9 cellular contexts compared by ENCODE assay signal in genomic region chr2:113234721-113235346, GRCh38. TPM values are rescaled to one million over a fixed set of nuclear protein-coding genes. Genes with fewer than 3 reads are reported as not detected.
DNase-seq lines count a peak whose midpoint lies in the region; ATAC-seq and TF ChIP-seq lines count a peak whose summit lies in the region.
"Had no signal": no experiment of that assay in that cellular context is flagged by ENCODE, and none has a peak within 500 bp of the region (broad histone marks: within the 10 kb centered on the region; RNA-seq: fewer than 3 reads in every experiment).

No MANE protein-coding gene starts in this region.

- H3K4me3 Mint-ChIP-seq in activated T-cell treated with anti-CD3 and anti-CD28 coated beads, Interleukin-2, amount 50 U/mL, for 4 hours, result peak overlapping the region; percentile 88
- peak overlapping the region; percentile 72 for H3K4me3 Mint-ChIP-seq in WTC11

- intact Hi-C loops in tibial artery (cut with DNase I; ENCODE audit: low total_unique reads), result no loop called here

- POLR2A ChIA-PET in WTC11 (lab: Charles Lee), result interaction anchor here (1.0 kb wide), 1 partner anchor 43 kb away, joined by 3 read pairs; no protein-coding TSS in a partner anchor

- H3K27ac Mint-ChIP-seq in WTC11, result no peak overlapping the region

- H3K9me3 Mint-ChIP-seq in activated T-cell treated with anti-CD3 and anti-CD28 coated beads, Interleukin-2, amount 50 U/mL, for 4 hours, result no peaks in the 10 kb centered on the region
- H3K9me3 Mint-ChIP-seq in WTC11, result peaks cover 3% of the 10 kb centered on the region; the same call in 1 of the 2 replicates

- no peaks in the 10 kb centered on the region for H3K36me3 Mint-ChIP-seq in activated T-cell treated with anti-CD3 and anti-CD28 coated beads, Interleukin-2, amount 50 U/mL, for 4 hours (ENCODE audit: insufficient read depth)
- no peaks in the 10 kb centered on the region for H3K36me3 Mint-ChIP-seq in WTC11

- peaks cover 2% of the 10 kb centered on the region for H3K27me3 Mint-ChIP-seq in activated T-cell treated with anti-CD3 and anti-CD28 coated beads, Interleukin-2, amount 50 U/mL, for 4 hours (ENCODE audit: low read depth)
- 0 out of 2 replicates have a peak, but pooled peaks cover 4% of the 10 kb centered on the region for H3K27me3 Mint-ChIP-seq in WTC11 (ENCODE audit: low read depth)

- peaks cover 16% of the 10 kb centered on the region for H3K4me1 Mint-ChIP-seq in activated T-cell treated with anti-CD3 and anti-CD28 coated beads, Interleukin-2, amount 50 U/mL, for 4 hours (ENCODE audit: low read depth)
- H3K4me1 Mint-ChIP-seq in WTC11, result no peaks in the 10 kb centered on the region

- H3K27me3 ChIP-seq in iPS-18a (ENCODE audit: control insufficient read depth, insufficient read depth, low read length) (no peaks in the 10 kb centered on the region), tibial artery (no peaks in the 10 kb centered on the region)

- DNase-seq in activated T-cell treated with anti-CD3 and anti-CD28 coated beads, Interleukin-2, amount 50 U/mL, for 4 hours, result no peak
- DNase-seq in activated T-cell treated with anti-CD3 and anti-CD28 coated beads for 4 hours, result no peak
- no peak for DNase-seq in WTC11 (ENCODE audit: low spot score)
- no peak for DNase-seq in tibial artery
- no peak for DNase-seq in AG20443 (ENCODE audit: low spot score)
- no peak for DNase-seq in GDM1 (lab: John Stamatoyannopoulos, UW)
- no peak for DNase-seq in middle frontal gyrus (ENCODE audit: extremely low spot score, low spot score)
- DNase-seq: midbrain had no signal

- peaks cover 18% of the 10 kb centered on the region for H3K36me3 ChIP-seq in iPS-18a (ENCODE audit: control insufficient read depth, low read depth, low read length)
- no peaks in the 10 kb centered on the region for H3K36me3 ChIP-seq in tibial artery

- no peaks in the 10 kb centered on the region for H3K9me3 ChIP-seq in iPS-18a (ENCODE audit: control insufficient read depth, low read depth, low read length)
- no peaks in the 10 kb centered on the region for H3K9me3 ChIP-seq in tibial artery

- no peak for TF ChIP-seq CTCF in WTC11 (IDR thresholded peaks at IDR 0.05)
- no peak for TF ChIP-seq CTCF in tibial artery (IDR thresholded peaks at IDR 0.05)

- H3K4me1 ChIP-seq in iPS-18a (ENCODE audit: control insufficient read depth, low read depth, low read length) (no peaks in the 10 kb centered on the region), tibial artery (peaks cover 0 to 24% (median 5%) of the 10 kb centered on the region in 4 donors)

- CTCF ChIA-PET in WTC11 (lab: Charles Lee), result interaction anchor here (1.2 to 3.6 kb wide), 4 partner anchors 31 to 173 kb away, joined by 4 to 19 read pairs (median 9); no protein-coding TSS in a partner anchor

- H3K27ac ChIP-seq in iPS-18a (ENCODE audit: low read length) (no peak overlapping the region), tibial artery (peak overlapping the region; percentile 62 to 72)

- peak overlapping the region; percentile 58 for H3K9ac ChIP-seq in iPS-18a (ENCODE audit: low read length)

- peak; percentile 20 to 25 for ATAC-seq in activated T-cell treated with anti-CD3 and anti-CD28 coated beads, Interleukin-2, amount 50 U/mL, for 4 hours
- ATAC-seq in WTC11, result no peak; the same call in 1 of the 2 replicates

- H3K4me3 ChIP-seq in iPS-18a (ENCODE audit: low read length), result peak overlapping the region; percentile 68
- peak overlapping the region; percentile 53 to 61 for H3K4me3 ChIP-seq in tibial artery

TF ChIP-seq in WTC11, 78 proteins besides CTCF, POLR2A, EP300 and RAD21 (continues in another document):
- no peak for TF ChIP-seq JAZF1 (CRISPR knock-in tag; IDR thresholded peaks at IDR 0.05)
- TF ChIP-seq, protein P1, sequence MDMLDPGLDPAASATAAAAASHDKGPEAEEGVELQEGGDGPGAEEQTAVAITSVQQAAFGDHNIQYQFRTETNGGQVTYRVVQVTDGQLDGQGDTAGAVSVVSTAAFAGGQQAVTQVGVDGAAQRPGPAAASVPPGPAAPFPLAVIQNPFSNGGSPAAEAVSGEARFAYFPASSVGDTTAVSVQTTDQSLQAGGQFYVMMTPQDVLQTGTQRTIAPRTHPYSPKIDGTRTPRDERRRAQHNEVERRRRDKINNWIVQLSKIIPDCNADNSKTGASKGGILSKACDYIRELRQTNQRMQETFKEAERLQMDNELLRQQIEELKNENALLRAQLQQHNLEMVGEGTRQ (CRISPR knock-in tag; IDR thresholded peaks at IDR 0.05), result no peak
- no peak for TF ChIP-seq SP1 (CRISPR knock-in tag; conservative IDR thresholded peaks at IDR 0.05)
- no peak for TF ChIP-seq ZNF219 (CRISPR knock-in tag; IDR thresholded peaks at IDR 0.05; ENCODE audit: borderline replicate concordance)
- TF ChIP-seq, protein P2, sequence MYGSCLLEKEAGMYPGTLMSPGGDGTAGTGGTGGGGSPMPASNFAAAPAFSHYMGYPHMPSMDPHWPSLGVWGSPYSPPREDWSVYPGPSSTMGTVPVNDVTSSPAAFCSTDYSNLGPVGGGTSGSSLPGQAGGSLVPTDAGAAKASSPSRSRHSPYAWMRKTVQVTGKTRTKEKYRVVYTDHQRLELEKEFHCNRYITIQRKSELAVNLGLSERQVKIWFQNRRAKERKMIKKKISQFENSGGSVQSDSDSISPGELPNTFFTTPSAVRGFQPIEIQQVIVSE (CRISPR knock-in tag; IDR thresholded peaks at IDR 0.05; ENCODE audit: borderline replicate concordance), result no peak
- TF ChIP-seq TP53 (CRISPR knock-in tag; IDR thresholded peaks at IDR 0.05), result no peak
- no peak for TF ChIP-seq FOXK1 (CRISPR knock-in tag; IDR thresholded peaks at IDR 0.05)
- no peak for TF ChIP-seq RORB (CRISPR knock-in tag; IDR thresholded peaks at IDR 0.05)
- TF ChIP-seq JUN (CRISPR knock-in tag; IDR thresholded peaks at IDR 0.05), result no peak
- TF ChIP-seq, protein P3, sequence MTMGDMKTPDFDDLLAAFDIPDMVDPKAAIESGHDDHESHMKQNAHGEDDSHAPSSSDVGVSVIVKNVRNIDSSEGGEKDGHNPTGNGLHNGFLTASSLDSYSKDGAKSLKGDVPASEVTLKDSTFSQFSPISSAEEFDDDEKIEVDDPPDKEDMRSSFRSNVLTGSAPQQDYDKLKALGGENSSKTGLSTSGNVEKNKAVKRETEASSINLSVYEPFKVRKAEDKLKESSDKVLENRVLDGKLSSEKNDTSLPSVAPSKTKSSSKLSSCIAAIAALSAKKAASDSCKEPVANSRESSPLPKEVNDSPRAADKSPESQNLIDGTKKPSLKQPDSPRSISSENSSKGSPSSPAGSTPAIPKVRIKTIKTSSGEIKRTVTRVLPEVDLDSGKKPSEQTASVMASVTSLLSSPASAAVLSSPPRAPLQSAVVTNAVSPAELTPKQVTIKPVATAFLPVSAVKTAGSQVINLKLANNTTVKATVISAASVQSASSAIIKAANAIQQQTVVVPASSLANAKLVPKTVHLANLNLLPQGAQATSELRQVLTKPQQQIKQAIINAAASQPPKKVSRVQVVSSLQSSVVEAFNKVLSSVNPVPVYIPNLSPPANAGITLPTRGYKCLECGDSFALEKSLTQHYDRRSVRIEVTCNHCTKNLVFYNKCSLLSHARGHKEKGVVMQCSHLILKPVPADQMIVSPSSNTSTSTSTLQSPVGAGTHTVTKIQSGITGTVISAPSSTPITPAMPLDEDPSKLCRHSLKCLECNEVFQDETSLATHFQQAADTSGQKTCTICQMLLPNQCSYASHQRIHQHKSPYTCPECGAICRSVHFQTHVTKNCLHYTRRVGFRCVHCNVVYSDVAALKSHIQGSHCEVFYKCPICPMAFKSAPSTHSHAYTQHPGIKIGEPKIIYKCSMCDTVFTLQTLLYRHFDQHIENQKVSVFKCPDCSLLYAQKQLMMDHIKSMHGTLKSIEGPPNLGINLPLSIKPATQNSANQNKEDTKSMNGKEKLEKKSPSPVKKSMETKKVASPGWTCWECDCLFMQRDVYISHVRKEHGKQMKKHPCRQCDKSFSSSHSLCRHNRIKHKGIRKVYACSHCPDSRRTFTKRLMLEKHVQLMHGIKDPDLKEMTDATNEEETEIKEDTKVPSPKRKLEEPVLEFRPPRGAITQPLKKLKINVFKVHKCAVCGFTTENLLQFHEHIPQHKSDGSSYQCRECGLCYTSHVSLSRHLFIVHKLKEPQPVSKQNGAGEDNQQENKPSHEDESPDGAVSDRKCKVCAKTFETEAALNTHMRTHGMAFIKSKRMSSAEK (CRISPR knock-in tag; IDR thresholded peaks at IDR 0.05; ENCODE audit: borderline replicate concordance), result no peak
- no peak for TF ChIP-seq AFF4 (CRISPR knock-in tag; IDR thresholded peaks at IDR 0.05; ENCODE audit: borderline replicate concordance)
- no peak for TF ChIP-seq NFE2L1 (CRISPR knock-in tag; IDR thresholded peaks at IDR 0.05)

RNA-seq across cellular contexts. Expression of gene PAX8, which starts 43.9 kb away (rescaled TPM):
- 1 to 10 TPM in 1 of 3 donors, under 1 TPM in 2; 0.73 to 1.1 (median 0.98) TPM for total RNA-seq in activated T-cell treated with anti-CD3 and anti-CD28 coated beads, Interleukin-2, amount 50 U/mL, for 4 hours
- total RNA-seq in WTC11 (2021), result 0.27 to 0.66 TPM (median 0.35 TPM) in 3 replicates
